In the genomic region with DNA sequence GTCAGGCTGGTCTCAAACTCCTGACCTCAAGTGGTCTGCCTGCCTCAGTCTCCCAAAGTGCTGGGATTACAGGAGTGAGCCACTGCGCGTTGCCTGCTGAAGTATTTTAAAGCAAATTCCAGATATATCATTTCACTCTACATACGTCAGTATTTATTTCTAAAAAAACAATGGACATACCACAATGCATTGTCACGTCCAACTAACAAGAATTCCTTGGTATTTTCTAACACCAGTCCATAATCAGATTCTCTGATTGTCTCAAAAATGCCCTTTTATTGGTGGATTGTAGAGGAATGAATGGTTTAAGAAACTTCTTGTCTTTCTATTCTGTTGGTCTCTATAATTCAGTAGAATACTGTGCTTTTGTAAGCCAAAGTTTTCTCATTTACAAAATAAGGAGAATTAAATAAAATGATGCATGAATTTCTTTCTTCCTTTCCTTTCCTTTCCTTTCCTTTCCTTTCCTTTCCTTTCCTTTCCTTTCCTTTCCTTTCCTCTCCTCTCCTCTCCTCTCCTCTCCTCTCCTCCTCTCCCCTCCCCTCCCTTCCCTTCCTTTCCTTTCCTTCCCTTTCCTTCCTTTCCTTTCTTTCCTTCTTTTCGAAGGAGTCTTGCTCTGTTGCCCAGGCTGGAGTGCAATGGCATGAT, we compare ENCODE assay signal across 15 cellular contexts. TPM values are rescaled to one million over a fixed set of nuclear protein-coding genes. Genes with fewer than 3 reads are reported as not detected.
DNase-seq lines count a peak whose midpoint lies in the region; ATAC-seq and TF ChIP-seq lines count a peak whose summit lies in the region.
"Had no signal": no experiment of that assay in that cellular context is flagged by ENCODE, and none has a peak within 500 bp of the region (broad histone marks: within the 10 kb centered on the region; RNA-seq: fewer than 3 reads in every experiment).

No MANE protein-coding gene starts in this region.

- no peak overlapping the region for H3K4me3 Mint-ChIP-seq in WTC11
- H3K4me3 Mint-ChIP-seq in activated CD4-positive, alpha-beta memory T cell treated with anti-CD3 and anti-CD28 coated beads, Interleukin-2, amount 10 ng/mL, durations not matched to agents 7 days and 5 days: no peak overlapping the region
- H3K4me3 Mint-ChIP-seq in activated CD4-positive, alpha-beta T cell treated with anti-CD3 and anti-CD28 coated beads, Interleukin-2, amount 10 ng/mL, durations not matched to agents 7 days and 5 days: no peak overlapping the region
- H3K4me3 Mint-ChIP-seq in activated CD4-positive, alpha-beta T cell treated with anti-CD3 and anti-CD28 coated beads, Interleukin-2, amount 10 ng/mL, durations not matched to agents 24 days and 14 days: no peak overlapping the region

- H3K27me3 ChIP-seq in brain microvascular endothelial cell (replicated peaks): no peaks in the 10 kb centered on the region
- H3K27me3 ChIP-seq: BLaER1 treated with 17β-estradiol and CSF1 and Interleukin-3, amounts not matched to agents 10 nM and 100 nM had no signal

- no peak for ATAC-seq in WTC11
- ATAC-seq: HCT116 had no signal

- DNase-seq in EL (peak; percentile 48), WTC11 (ENCODE audit: low spot score) (no peak), brain microvascular endothelial cell (peak; percentile 48), iris pigment epithelial cell (ENCODE audit: low read depth) (peak; percentile 45), NCI-H187 (lab: John Stamatoyannopoulos, UW) (no peak)
- no peak for DNase-seq in activated CD4-positive, alpha-beta memory T cell treated with anti-CD3 and anti-CD28 coated beads, Interleukin-2, amount 10 ng/mL, durations not matched to agents 7 days and 5 days
- no peak for DNase-seq in activated CD4-positive, alpha-beta T cell treated with anti-CD3 and anti-CD28 coated beads, Interleukin-2, amount 10 ng/mL, durations not matched to agents 7 days and 5 days
- no peak for DNase-seq in activated CD4-positive, alpha-beta T cell treated with anti-CD3 and anti-CD28 coated beads, Interleukin-2, amount 10 ng/mL, durations not matched to agents 24 days and 14 days
- DNase-seq: ACHN; CD4-positive, CD25-positive, alpha-beta regulatory T cell; DMS53; IMR-90 had no signal

- no peaks in the 10 kb centered on the region for H3K9me3 Mint-ChIP-seq in WTC11
- H3K9me3 Mint-ChIP-seq in activated CD4-positive, alpha-beta memory T cell treated with anti-CD3 and anti-CD28 coated beads, Interleukin-2, amount 10 ng/mL, durations not matched to agents 7 days and 5 days: no peaks in the 10 kb centered on the region
- H3K9me3 Mint-ChIP-seq in activated CD4-positive, alpha-beta T cell treated with anti-CD3 and anti-CD28 coated beads, Interleukin-2, amount 10 ng/mL, durations not matched to agents 7 days and 5 days: no peaks in the 10 kb centered on the region
- no peaks in the 10 kb centered on the region for H3K9me3 Mint-ChIP-seq in activated CD4-positive, alpha-beta T cell treated with anti-CD3 and anti-CD28 coated beads, Interleukin-2, amount 10 ng/mL, durations not matched to agents 24 days and 14 days
- H3K9me3 Mint-ChIP-seq: CD4-positive, CD25-positive, alpha-beta regulatory T cell had no signal

- H3K36me3 Mint-ChIP-seq in WTC11: peaks cover 22% of the 10 kb centered on the region
- peaks cover 45% of the 10 kb centered on the region for H3K36me3 Mint-ChIP-seq in activated CD4-positive, alpha-beta memory T cell treated with anti-CD3 and anti-CD28 coated beads, Interleukin-2, amount 10 ng/mL, durations not matched to agents 7 days and 5 days (ENCODE audit: low read depth)
- H3K36me3 Mint-ChIP-seq in activated CD4-positive, alpha-beta T cell treated with anti-CD3 and anti-CD28 coated beads, Interleukin-2, amount 10 ng/mL, durations not matched to agents 7 days and 5 days (ENCODE audit: low read depth): peaks cover 42% of the 10 kb centered on the region
- H3K36me3 Mint-ChIP-seq in activated CD4-positive, alpha-beta T cell treated with anti-CD3 and anti-CD28 coated beads, Interleukin-2, amount 10 ng/mL, durations not matched to agents 24 days and 14 days (ENCODE audit: low read depth): peaks cover 44% of the 10 kb centered on the region

- TF ChIP-seq CTCF in WTC11 (IDR thresholded peaks at IDR 0.05) (no peak), brain microvascular endothelial cell (IDR thresholded peaks at IDR 0.05; ENCODE audit: low read depth, low read length, missing control alignments) (no peak)

- in situ Hi-C loops in brain microvascular endothelial cell (cut with HindIII; ENCODE audit: low pct_ligation_motif_present, low sequenced_read_pairs): loop anchor here (25.0 kb wide), 1 partner anchor 352 kb away; the partner anchor contains the start of gene AADACL4

- CTCF ChIA-PET in WTC11 (lab: Charles Lee): interaction anchor here (1.7 kb wide), 1 partner anchor 9 kb away, joined by 5 read pairs; no protein-coding TSS in a partner anchor
- CTCF ChIA-PET in activated CD4-positive, alpha-beta memory T cell treated with anti-CD3 and anti-CD28 coated beads, Interleukin-2, amount 10 ng/mL, durations not matched to agents 7 days and 5 days (lab: Charles Lee): no interaction called here
- CTCF ChIA-PET in activated CD4-positive, alpha-beta T cell treated with anti-CD3 and anti-CD28 coated beads, Interleukin-2, amount 10 ng/mL, durations not matched to agents 7 days and 5 days (lab: Charles Lee): interaction anchor here (1.4 kb wide), 1 partner anchor 10 kb away, joined by 4 read pairs; no protein-coding TSS in a partner anchor

- intact Hi-C loops in activated CD4-positive, alpha-beta T cell treated with anti-CD3 and anti-CD28 coated beads, Interleukin-2, amount 10 ng/mL, durations not matched to agents 24 days and 14 days (cut with micrococcal nuclease): no loop called here

- H3K36me3 ChIP-seq in brain microvascular endothelial cell (replicated peaks): peaks cover 16% of the 10 kb centered on the region

- peak overlapping the region; percentile 53 for H3K27ac ChIP-seq in brain microvascular endothelial cell
- H3K27ac ChIP-seq: BLaER1 treated with 17β-estradiol and CSF1 and Interleukin-3, amounts not matched to agents 10 nM and 100 nM; HL-60 had no signal

- no peak overlapping the region for H3K27ac Mint-ChIP-seq in WTC11
- H3K27ac Mint-ChIP-seq in activated CD4-positive, alpha-beta memory T cell treated with anti-CD3 and anti-CD28 coated beads, Interleukin-2, amount 10 ng/mL, durations not matched to agents 7 days and 5 days: no peak overlapping the region
- no peak overlapping the region for H3K27ac Mint-ChIP-seq in activated CD4-positive, alpha-beta T cell treated with anti-CD3 and anti-CD28 coated beads, Interleukin-2, amount 10 ng/mL, durations not matched to agents 7 days and 5 days
- H3K27ac Mint-ChIP-seq in activated CD4-positive, alpha-beta T cell treated with anti-CD3 and anti-CD28 coated beads, Interleukin-2, amount 10 ng/mL, durations not matched to agents 24 days and 14 days: no peak overlapping the region

- POLR2A ChIA-PET in WTC11 (lab: Charles Lee): no interaction called here
- POLR2A ChIA-PET in activated CD4-positive, alpha-beta memory T cell treated with anti-CD3 and anti-CD28 coated beads, Interleukin-2, amount 10 ng/mL, durations not matched to agents 7 days and 5 days (lab: Charles Lee): no interaction called here
- POLR2A ChIA-PET in activated CD4-positive, alpha-beta T cell treated with anti-CD3 and anti-CD28 coated beads, Interleukin-2, amount 10 ng/mL, durations not matched to agents 7 days and 5 days (lab: Charles Lee): no interaction called here

- H3K27me3 Mint-ChIP-seq in WTC11 (ENCODE audit: low read depth): no peaks in the 10 kb centered on the region
- no peaks in the 10 kb centered on the region for H3K27me3 Mint-ChIP-seq in activated CD4-positive, alpha-beta memory T cell treated with anti-CD3 and anti-CD28 coated beads, Interleukin-2, amount 10 ng/mL, durations not matched to agents 7 days and 5 days
- no peaks in the 10 kb centered on the region for H3K27me3 Mint-ChIP-seq in activated CD4-positive, alpha-beta T cell treated with anti-CD3 and anti-CD28 coated beads, Interleukin-2, amount 10 ng/mL, durations not matched to agents 7 days and 5 days
- no peaks in the 10 kb centered on the region for H3K27me3 Mint-ChIP-seq in activated CD4-positive, alpha-beta T cell treated with anti-CD3 and anti-CD28 coated beads, Interleukin-2, amount 10 ng/mL, durations not matched to agents 24 days and 14 days
- H3K27me3 Mint-ChIP-seq: CD4-positive, CD25-positive, alpha-beta regulatory T cell had no signal

- no peak overlapping the region for H3K4me3 ChIP-seq in brain microvascular endothelial cell (ENCODE audit: low read depth, low read length)
- H3K4me3 ChIP-seq: BLaER1 treated with 17β-estradiol and CSF1 and Interleukin-3, amounts not matched to agents 10 nM and 100 nM had no signal

- no peaks in the 10 kb centered on the region for H3K4me1 Mint-ChIP-seq in WTC11
- peaks cover 7% of the 10 kb centered on the region for H3K4me1 Mint-ChIP-seq in activated CD4-positive, alpha-beta memory T cell treated with anti-CD3 and anti-CD28 coated beads, Interleukin-2, amount 10 ng/mL, durations not matched to agents 7 days and 5 days
- peaks cover 2% of the 10 kb centered on the region for H3K4me1 Mint-ChIP-seq in activated CD4-positive, alpha-beta T cell treated with anti-CD3 and anti-CD28 coated beads, Interleukin-2, amount 10 ng/mL, durations not matched to agents 7 days and 5 days
- H3K4me1 Mint-ChIP-seq in activated CD4-positive, alpha-beta T cell treated with anti-CD3 and anti-CD28 coated beads, Interleukin-2, amount 10 ng/mL, durations not matched to agents 24 days and 14 days: peaks cover 3% of the 10 kb centered on the region

TF ChIP-seq in WTC11, 78 proteins besides CTCF, POLR2A, EP300 and RAD21:
- no peak for TF ChIP-seq ATF1 (CRISPR knock-in tag; IDR thresholded peaks at IDR 0.05)
- 0 out of 2 replicates have a peak, but pooled peaks have one; percentile 12 for TF ChIP-seq ZNF121 (CRISPR knock-in tag; IDR thresholded peaks at IDR 0.05)
TF ChIP-seq in WTC11: peak in this region for 1.

RNA-seq across cellular contexts. Expression of gene VPS13D, which starts 55.8 kb away (rescaled TPM):
- total RNA-seq in WTC11 (2021): 22.1 to 29.0 TPM (median 27.5 TPM) in 3 replicates
- total RNA-seq in activated CD4-positive, alpha-beta memory T cell treated with anti-CD3 and anti-CD28 coated beads, Interleukin-2, amount 10 ng/mL, durations not matched to agents 7 days and 5 days: 10 to 100 TPM; 28.1 to 31.4 TPM
- 10 to 100 TPM; 34.0 to 41.9 TPM for total RNA-seq in activated CD4-positive, alpha-beta T cell treated with anti-CD3 and anti-CD28 coated beads, Interleukin-2, amount 10 ng/mL, durations not matched to agents 7 days and 5 days
- total RNA-seq in activated CD4-positive, alpha-beta T cell treated with anti-CD3 and anti-CD28 coated beads, Interleukin-2, amount 10 ng/mL, durations not matched to agents 24 days and 14 days: 26.9 and 30.8 TPM in 2 replicates

Comparison
In these comparisons a context has a peak if more than half of its experiments do, and no peak if none do; other contexts are left out.
1. DNase-seq: peak in EL (single experiment), brain microvascular endothelial cell (single experiment) and iris pigment epithelial cell (single experiment); none in WTC11 (single experiment), activated CD4-positive, alpha-beta memory T cell treated with anti-CD3 and anti-CD28 coated beads, Interleukin-2, amount 10 ng/mL, durations not matched to agents 7 days and 5 days (single experiment), activated CD4-positive, alpha-beta T cell treated with anti-CD3 and anti-CD28 coated beads, Interleukin-2, amount 10 ng/mL, durations not matched to agents 7 days and 5 days (single experiment), activated CD4-positive, alpha-beta T cell treated with anti-CD3 and anti-CD28 coated beads, Interleukin-2, amount 10 ng/mL, durations not matched to agents 24 days and 14 days (single experiment) and NCI-H187 (0 of 2).